8 cellular contexts compared by ENCODE assay signal in genomic region chr10:95693668-95694534, GRCh38. TPM values are rescaled to one million over a fixed set of nuclear protein-coding genes. Genes with fewer than 3 reads are reported as not detected.
DNase-seq lines count a peak whose midpoint lies in the region; TF ChIP-seq lines count a peak whose summit lies in the region.

Gene TCTN3, minus strand, starts transcription at chr10:95693927. Its CDS starts 28 bp downstream, at chr10:95693899.

- no peaks in the 10 kb centered on the region for H3K9me3 ChIP-seq in SK-N-SH
- H3K9me3 ChIP-seq in testis: no peaks in the 10 kb centered on the region

- TF ChIP-seq POLR2A in NB4 (IDR thresholded peaks at IDR 0.05; ENCODE audit: extremely low read depth, insufficient read length): peak; percentile 87
- no peak for TF ChIP-seq POLR2A in testis (IDR thresholded peaks at IDR 0.05)

- peak within 1 kb of the TSS; percentile 89 for H3K9ac ChIP-seq in SK-N-SH

- H3K4me3 ChIP-seq in GM08714 (ENCODE audit: low read length) (peak within 1 kb of the TSS; percentile 78), NB4 (ENCODE audit: low read depth, low read length) (peak within 1 kb of the TSS; percentile 97), SK-N-SH (ENCODE audit: low read depth in 2 of 2, low read length in 1 of 2) (peak within 1 kb of the TSS; percentile 85 to 98), testis (peak within 1 kb of the TSS; percentile 70 to 79)

- no peaks in the 10 kb centered on the region for H3F3A ChIP-seq in SK-N-SH (replicated peaks; ENCODE audit: insufficient read depth)

- H3K27ac ChIP-seq in SK-N-SH (ENCODE audit: low read depth in 2 of 2, low read length in 1 of 2): peak within 1 kb of the TSS; percentile 64 to 72; a peak in 2 of 4 replicates
- H3K27ac ChIP-seq in testis: peak within 1 kb of the TSS; percentile 16 to 81

- TF ChIP-seq CTCF in HFFc6 (IDR thresholded peaks at IDR 0.05): peak; percentile 100
- TF ChIP-seq CTCF in NB4 (IDR thresholded peaks at IDR 0.05; ENCODE audit: low read depth, low read length): peak; percentile 89
- peak; percentile 98 for TF ChIP-seq CTCF in SK-N-SH (IDR thresholded peaks at IDR 0.05)
- TF ChIP-seq CTCF in testis (IDR thresholded peaks at IDR 0.05): peak; percentile 99 to 100 (median 100)

- TF ChIP-seq RAD21 in SK-N-SH (IDR thresholded peaks at IDR 0.05; ENCODE audit: low read length): peak; percentile 92

- CTCF ChIA-PET in SK-N-SH (lab: Yijun Ruan, JAX): interaction anchor here (0.6 to 4.4 kb wide), 70 partner anchors 8 to 1359 kb away, joined by 3 to 50 read pairs (median 4); partner anchors contain the start of genes ALDH18A1, CC2D2B and ZNF518A

- peaks cover 6% of the 10 kb centered on the region; the same call in 1 of the 2 replicates for H3K9me3 Mint-ChIP-seq in HFFc6
- H3K9me3 Mint-ChIP-seq in activated naive CD4-positive, alpha-beta T cell treated with anti-CD3 and anti-CD28 coated beads, Interleukin-2, amount 50 U/mL, for 24 hours: no peaks in the 10 kb centered on the region

- POLR2A ChIA-PET in SK-N-SH (lab: Yijun Ruan, JAX): interaction anchor here (0.6 to 1.2 kb wide), 3 partner anchors 143 to 436 kb away, joined by 3 to 13 read pairs (median 3); partner anchors contain the start of gene ZNF518A

- H3K36me3 Mint-ChIP-seq in HFFc6 (ENCODE audit: low read depth): peaks cover 7% of the 10 kb centered on the region; the same call in 1 of the 2 replicates
- peaks cover 9% of the 10 kb centered on the region for H3K36me3 Mint-ChIP-seq in activated naive CD4-positive, alpha-beta T cell treated with anti-CD3 and anti-CD28 coated beads, Interleukin-2, amount 50 U/mL, for 24 hours

- WGBS in SK-N-SH (ENCODE audit: low lambda C conversion rate): under 1% methylated on average over 22 of the region's 53 CpGs
- WGBS in testis, 2 donors: 0 to 1% methylated on average over 17 to 53 of the region's 53 CpGs

- no peaks in the 10 kb centered on the region; the same call in 1 of the 2 replicates for H4K20me1 ChIP-seq in SK-N-SH (ENCODE audit: insufficient read depth)

- H3K4me1 ChIP-seq in SK-N-SH (ENCODE audit: control insufficient read depth in 1 of 2, insufficient read depth in 2 of 2, low read depth in 1 of 2, low read length in 1 of 2) (peaks cover 5 to 7% of the 10 kb centered on the region in 2 experiments; a peak in 2 of 4 replicates), testis (no peaks in the 10 kb centered on the region)

- peak within 1 kb of the TSS; percentile 88 for H3K4me2 ChIP-seq in SK-N-SH

- peaks cover 22% of the 10 kb centered on the region for H3K4me1 Mint-ChIP-seq in HFFc6 (ENCODE audit: low read depth)
- H3K4me1 Mint-ChIP-seq in activated naive CD4-positive, alpha-beta T cell treated with anti-CD3 and anti-CD28 coated beads, Interleukin-2, amount 50 U/mL, for 24 hours: peaks cover 36% of the 10 kb centered on the region

- H3K27me3 ChIP-seq in SK-N-SH (ENCODE audit: insufficient read depth) (no peaks in the 10 kb centered on the region; the same call in 1 of the 2 replicates), testis (no peaks in the 10 kb centered on the region)

- H3K4me3 Mint-ChIP-seq in HFFc6: peak within 1 kb of the TSS; percentile 99
- H3K4me3 Mint-ChIP-seq in activated naive CD4-positive, alpha-beta T cell treated with anti-CD3 and anti-CD28 coated beads, Interleukin-2, amount 50 U/mL, for 24 hours: peak within 1 kb of the TSS; percentile 96

- H2AFZ ChIP-seq in SK-N-SH (ENCODE audit: low read depth): peak within 1 kb of the TSS; percentile 93

- peaks cover 11% of the 10 kb centered on the region for H3K27me3 Mint-ChIP-seq in HFFc6 (ENCODE audit: insufficient read depth)
- H3K27me3 Mint-ChIP-seq in activated naive CD4-positive, alpha-beta T cell treated with anti-CD3 and anti-CD28 coated beads, Interleukin-2, amount 50 U/mL, for 24 hours: no peaks in the 10 kb centered on the region

- peaks cover 33% of the 10 kb centered on the region for H3K79me2 ChIP-seq in SK-N-SH (ENCODE audit: insufficient read depth)

- H3K27ac Mint-ChIP-seq in HFFc6: peak within 1 kb of the TSS; percentile 96
- H3K27ac Mint-ChIP-seq in activated naive CD4-positive, alpha-beta T cell treated with anti-CD3 and anti-CD28 coated beads, Interleukin-2, amount 50 U/mL, for 24 hours: peak within 1 kb of the TSS; percentile 86

- peak in 1 of 2 experiments; percentile 14; a peak in 1 of 4 replicates for TF ChIP-seq EP300 in SK-N-SH (IDR thresholded peaks at IDR 0.05; ENCODE audit: borderline replicate concordance in 1 of 2, low read depth in 1 of 2, low read length in 1 of 2)

- peak; percentile 99 for DNase-seq in HFFc6
- DNase-seq in NB4 (ENCODE audit: low read depth): peak; percentile 100
- peak; percentile 95 for DNase-seq in SK-N-SH
- peak; percentile 100 for DNase-seq in globus pallidus (ENCODE audit: low spot score)
- DNase-seq in occipital lobe (lab: John Stamatoyannopoulos, UW): peak; percentile 97
- DNase-seq in testis: peak; percentile 99

- intact Hi-C loops in testis (cut with DNase I; ENCODE audit: low total_unique reads): loop anchor here (10.0 kb wide), 1 partner anchor 171 kb away; no protein-coding TSS in a partner anchor

- H3K36me3 ChIP-seq in SK-N-SH (replicated peaks in 1 of 2; ENCODE audit: control insufficient read depth in 1 of 2, insufficient read depth in 2 of 2, low read length in 1 of 2): peaks cover 8 to 18% of the 10 kb centered on the region in 2 experiments
- no peaks in the 10 kb centered on the region for H3K36me3 ChIP-seq in testis (ENCODE audit: low read depth, missing control alignments)

- H3K9me2 ChIP-seq in SK-N-SH: no peaks in the 10 kb centered on the region

TF ChIP-seq in SK-N-SH, 30 proteins besides CTCF, POLR2A, EP300 and RAD21 (continues in another document):
- TF ChIP-seq EZH2phosphoT487 (IDR thresholded peaks at IDR 0.05; ENCODE audit: borderline replicate concordance, low read depth) (no peak), TEAD4 (IDR thresholded peaks at IDR 0.05; ENCODE audit: borderline replicate concordance, insufficient read depth) (no peak), RCOR1 (IDR thresholded peaks at IDR 0.05; ENCODE audit: low read length) (peak; percentile 92), YY1 (IDR thresholded peaks at IDR 0.05; ENCODE audit: low read depth) (0 out of 2 replicates have a peak, but pooled peaks have one; percentile 50), REST (IDR thresholded peaks at IDR 0.05; ENCODE audit: low read depth, low read length) (0 out of 2 replicates have a peak, but pooled peaks have one; percentile 55), NRF1 (IDR thresholded peaks at IDR 0.05; ENCODE audit: low read depth, low read length) (0 out of 2 replicates have a peak, but pooled peaks have one; percentile 31), ZBTB33 (IDR thresholded peaks at IDR 0.05; ENCODE audit: borderline replicate concordance, low read depth) (no peak), SMC3 (IDR thresholded peaks at IDR 0.05; ENCODE audit: low read depth, low read length) (peak; percentile 83), POLR2AphosphoS5 (IDR thresholded peaks at IDR 0.05; ENCODE audit: low read depth, low read length) (0 out of 2 replicates have a peak, but pooled peaks have one; percentile 72)

RNA-seq across cellular contexts. Expression of gene TCTN3, which starts in this region (rescaled TPM):
- total RNA-seq in HFFc6 (2021; fragmentation: NEBNext Ultra II Directional; extraction: Animal tissue kit (Norgen Biotek cat#: 25700)): 10 to 100 TPM; 52.9 to 70.9 (median 61.6) TPM
- polyA plus RNA-seq in SK-N-SH (2012; rRNA removed) (39.5 and 59.4 TPM in 2 replicates), testis (ENCODE audit: insufficient read depth, low read depth, low replicate concordance) (44.6 TPM)
- 41.6 and 47.7 TPM in 2 replicates for polyA plus RNA-seq in SK-N-SH (2012; cell fraction: cytosol; rRNA removed)
- polyA plus RNA-seq in SK-N-SH (2012; cell fraction: nucleus; rRNA removed): 42.2 and 50.0 TPM in 2 replicates
- total RNA-seq in occipital lobe (16.5 TPM), testis (10 to 100 TPM; 29.3 to 29.7 TPM)

Comparison
In these comparisons a context has a peak if more than half of its experiments do, and no peak if none do; other contexts are left out.
1. Peak in every context shown above with its lines: DNase-seq, H3K4me3 ChIP-seq and H3K27ac ChIP-seq.